8 cellular contexts compared by ENCODE assay signal in the genomic region with DNA sequence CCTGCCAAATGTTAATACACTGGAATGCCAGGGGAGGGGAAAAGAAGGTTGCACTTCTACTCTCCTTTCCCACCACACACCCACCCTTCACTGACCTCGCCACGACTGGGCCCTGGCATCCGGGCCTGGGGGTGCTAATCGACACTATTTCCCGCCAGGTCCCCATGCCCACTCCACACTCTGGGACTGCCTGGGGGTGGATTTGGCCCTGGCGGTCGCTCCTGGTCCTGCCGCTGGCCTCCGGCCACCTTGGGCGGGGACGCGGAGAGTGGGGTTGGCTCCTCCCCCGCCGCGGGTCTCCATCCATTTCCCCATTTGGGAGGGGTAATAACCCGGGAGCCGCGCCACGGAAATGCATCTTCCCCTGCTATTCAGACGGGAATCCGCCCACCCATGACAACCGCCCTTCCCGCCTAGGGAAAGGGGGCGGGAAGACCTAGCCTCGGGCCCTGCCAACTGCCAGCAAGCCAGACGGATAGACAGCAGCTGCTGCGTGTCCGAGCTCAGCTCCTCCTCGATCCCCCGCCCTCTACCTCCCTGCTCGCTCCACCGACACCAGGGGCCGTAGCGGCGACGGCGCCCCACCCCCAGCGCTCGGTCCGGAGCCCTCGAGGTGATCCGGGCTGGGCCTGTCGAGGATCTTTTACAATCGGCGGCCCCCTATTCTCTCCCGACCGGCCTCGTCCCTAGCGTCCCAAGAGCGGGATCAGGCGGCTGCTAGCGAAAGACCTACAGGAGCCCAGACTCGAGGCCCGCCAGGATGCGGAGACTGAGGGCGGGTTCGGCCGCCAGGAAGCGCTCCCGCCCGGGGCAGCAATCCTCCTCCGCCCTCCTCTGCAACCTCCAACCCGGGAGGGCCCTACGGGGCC.
DNase-seq lines count a peak whose midpoint lies in the region; ATAC-seq and TF ChIP-seq lines count a peak whose summit lies in the region.

No MANE protein-coding gene starts in this region.

- no peaks in the 10 kb centered on the region for H3K9me2 ChIP-seq in DOHH2 (replicated peaks; ENCODE audit: control insufficient read depth, low read length)
- no peaks in the 10 kb centered on the region for H3K9me2 ChIP-seq in Karpas-422 (replicated peaks; ENCODE audit: insufficient read depth, low read length)

- ATAC-seq in GM21717 (IDR thresholded peaks at IDR 0.05; ENCODE audit: unreplicated experiment) (peak; percentile 59), Right ventricle myocardium superior (ENCODE audit: poor library complexity) (peak; percentile 89)

- H3K9ac ChIP-seq in Karpas-422 (ENCODE audit: low read length): peak overlapping the region; percentile 55

- H3K27ac ChIP-seq in DOHH2 (ENCODE audit: low read depth, low read length) (no peak overlapping the region), Karpas-422 (ENCODE audit: low read length) (no peak overlapping the region), SJSA1 (peak overlapping the region; percentile 90), angular gyrus (ENCODE audit: low read depth, low read length) (peak overlapping the region; percentile 73)

- H3K4me1 ChIP-seq in DOHH2 (ENCODE audit: control insufficient read depth, low read length) (no peaks in the 10 kb centered on the region; the same call in 1 of the 2 replicates), Karpas-422 (ENCODE audit: low read length) (peaks cover 16% of the 10 kb centered on the region), SJSA1 (replicated peaks) (peaks cover 43% of the 10 kb centered on the region)

- no peak for TF ChIP-seq CTCF in DOHH2 (IDR thresholded peaks at IDR 0.05; ENCODE audit: low read depth, low read length, poor library complexity, severe bottlenecking)

- intact Hi-C loops in Right ventricle myocardium superior (cut with DNase I): loop anchor here (5.0 kb wide), 1 partner anchor 154 kb away; no protein-coding TSS in a partner anchor

- DNase-seq in Karpas-422 (peak; percentile 59), SJSA1 (ENCODE audit: low read depth in 1 of 2, low spot score in 2 of 2) (peak; percentile 93 to 94), Right ventricle myocardium superior (peak; percentile 91), nucleus accumbens (lab: John Stamatoyannopoulos, UW) (peak in 55 of 56 donors; percentile 1 to 70 (median 37)), H4 (ENCODE audit: low spot score) (no peak)

- peak overlapping the region; percentile 39 for H3K4me3 ChIP-seq in DOHH2 (ENCODE audit: low read length)
- H3K4me3 ChIP-seq in Karpas-422 (ENCODE audit: low read length): peak overlapping the region; percentile 68
- peak overlapping the region; percentile 39 for H3K4me3 ChIP-seq in SJSA1

- H3K9me3 ChIP-seq in DOHH2 (ENCODE audit: control insufficient read depth, insufficient read depth, low read length) (no peaks in the 10 kb centered on the region), Karpas-422 (ENCODE audit: low read length) (no peaks in the 10 kb centered on the region), SJSA1 (replicated peaks) (no peaks in the 10 kb centered on the region)

- H4K20me1 ChIP-seq in DOHH2 (ENCODE audit: control insufficient read depth, insufficient read depth, low read depth, low read length): no peaks in the 10 kb centered on the region
- no peaks in the 10 kb centered on the region for H4K20me1 ChIP-seq in Karpas-422 (ENCODE audit: insufficient read depth, low read depth, low read length)

- peaks cover 12% of the 10 kb centered on the region for H3K27me3 ChIP-seq in DOHH2 (ENCODE audit: control insufficient read depth, low read length)
- no peaks in the 10 kb centered on the region for H3K27me3 ChIP-seq in Karpas-422 (ENCODE audit: low read length)
- no peaks in the 10 kb centered on the region for H3K27me3 ChIP-seq in SJSA1 (replicated peaks)

- H3K79me2 ChIP-seq in DOHH2 (ENCODE audit: control insufficient read depth, low read length): no peaks in the 10 kb centered on the region
- no peaks in the 10 kb centered on the region for H3K79me2 ChIP-seq in Karpas-422 (ENCODE audit: low read length)

- H2AFZ ChIP-seq in Karpas-422 (ENCODE audit: low read length): peak overlapping the region; percentile 84; the same call in 1 of the 2 replicates

- H3K4me2 ChIP-seq in DOHH2 (ENCODE audit: low read length) (peak overlapping the region; percentile 55), Karpas-422 (ENCODE audit: low read depth, low read length, poor library complexity, severe bottlenecking) (peak overlapping the region; percentile 71)

- H3K36me3 ChIP-seq in DOHH2 (ENCODE audit: control insufficient read depth, low read length) (no peaks in the 10 kb centered on the region), Karpas-422 (ENCODE audit: insufficient read depth, low read length) (no peaks in the 10 kb centered on the region), SJSA1 (no peaks in the 10 kb centered on the region)

- H3F3A ChIP-seq in DOHH2 (ENCODE audit: control insufficient read depth, insufficient read depth): no peaks in the 10 kb centered on the region

Comparison
In these comparisons a context has a peak if more than half of its experiments do, and no peak if none do; other contexts are left out.
1. H3K27ac ChIP-seq: peak in SJSA1 (single experiment) and angular gyrus (single experiment); none in DOHH2 (single experiment) and Karpas-422 (single experiment).
2. Peak in every context shown above with its lines, with median percentiles within 50 percentile points of each other: H3K4me3 ChIP-seq.